25 cellular contexts compared by ENCODE assay signal in the genomic region with DNA sequence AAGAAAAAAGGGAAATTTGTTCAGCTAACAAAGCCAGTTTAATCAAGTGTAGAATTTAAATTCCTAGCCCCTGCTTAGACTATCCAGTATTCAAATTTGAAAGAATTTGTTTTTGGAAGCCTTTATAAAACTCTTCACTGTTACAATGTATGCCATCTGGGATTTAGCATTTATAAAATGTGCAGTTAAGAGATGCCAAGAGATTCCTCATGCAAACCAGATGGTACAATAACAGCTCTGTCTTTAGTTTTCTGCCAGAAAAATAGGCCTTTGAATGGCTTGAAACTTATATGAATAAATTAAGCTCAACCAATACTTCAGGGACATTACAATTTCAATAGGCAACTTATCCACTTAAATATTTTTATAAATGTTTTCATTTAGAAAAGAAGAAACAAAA. TPM values are rescaled to one million over a fixed set of nuclear protein-coding genes. Genes with fewer than 3 reads are reported as not detected.
"Had no signal": no experiment of that assay in that cellular context is flagged by ENCODE, and none has a peak within 500 bp of the region (broad histone marks: within the 10 kb centered on the region; RNA-seq: fewer than 3 reads in every experiment).

No MANE protein-coding gene starts in this region.

- H3K36me3 ChIP-seq: ascending aorta, esophagus squamous epithelium, heart left ventricle, neutrophil, sigmoid colon, stomach, thoracic aorta, upper lobe of left lung, WERI-Rb-1 had no signal

- H3K4me1 ChIP-seq: ascending aorta, foreskin keratinocyte, heart left ventricle, parathyroid adenoma, sigmoid colon, stomach had no signal

- DNase-seq: activated CD4-positive, alpha-beta T cell treated with anti-CD3 and anti-CD28 coated beads for 1 hour; activated CD8-positive, alpha-beta memory T cell treated with anti-CD3 and anti-CD28 coated beads for 24 hours; activated gamma-delta T cell; activated T-cell treated with anti-CD3 and anti-CD28 coated beads, Interleukin-2, amount 50 U/mL, for 72 hours; effector CD8-positive, alpha-beta T cell; esophagus squamous epithelium; foreskin keratinocyte; heart left ventricle; mesendoderm; natural killer cell; sigmoid colon; stimulated activated CD4-positive, alpha-beta T cell treated with anti-CD3 and anti-CD28 coated beads, Interleukin-4, amount 100 ng/mL, for 24 hours; stomach; upper lobe of left lung; WERI-Rb-1 had no signal

- H3K27ac ChIP-seq: ascending aorta, esophagus squamous epithelium, foreskin keratinocyte, heart left ventricle, neutrophil, parathyroid adenoma, sigmoid colon, stomach, thoracic aorta, upper lobe of left lung, WERI-Rb-1 had no signal

- ATAC-seq: activated T-cell treated with anti-CD3 and anti-CD28 coated beads, Interleukin-2, amount 50 U/mL, for 72 hours; foreskin keratinocyte; heart left ventricle; natural killer cell; stimulated activated effector memory CD8-positive, alpha-beta T cell treated with anti-CD3 and anti-CD28 coated beads, Interleukin-12 subunit alpha, Interleukin-12 subunit beta, amount 100 ng/mL, for 72 hours had no signal

- H3K4me3 ChIP-seq: ascending aorta, esophagus squamous epithelium, heart left ventricle, sigmoid colon, stomach, thoracic aorta, upper lobe of left lung had no signal

- H3K9me3 ChIP-seq: ascending aorta, esophagus squamous epithelium, heart left ventricle, neutrophil, sigmoid colon, stomach, thoracic aorta, upper lobe of left lung had no signal

- H3K27me3 ChIP-seq: ascending aorta, sigmoid colon, upper lobe of left lung had no signal

RNA-seq across cellular contexts. Expression of a gene that starts 6.8 kb away (rescaled TPM):
- total RNA-seq: activated T-cell treated with anti-CD3 and anti-CD28 coated beads, Interleukin-2, amount 50 U/mL, for 72 hours; ascending aorta; bronchial epithelial cell; chondrocyte; esophagus squamous epithelium; foreskin keratinocyte; heart left ventricle; kidney epithelial cell; renal cortical epithelial cell; T-helper 2 cell treated with Interferon-gamma antibody and Interleukin-4, amounts not matched to agents 100 ng/mL and 5 ng/mL, for 36 hours; thoracic aorta had no signal

RNA-seq across cellular contexts. Expression of a gene that starts 15.4 kb away (rescaled TPM):
- total RNA-seq: activated T-cell treated with anti-CD3 and anti-CD28 coated beads, Interleukin-2, amount 50 U/mL, for 72 hours; ascending aorta; bronchial epithelial cell; chondrocyte; esophagus squamous epithelium; foreskin keratinocyte; heart left ventricle; kidney epithelial cell; natural killer cell; renal cortical epithelial cell; sigmoid colon; T-helper 2 cell treated with Interferon-gamma antibody and Interleukin-4, amounts not matched to agents 100 ng/mL and 5 ng/mL, for 36 hours; thoracic aorta; upper lobe of left lung had no signal

RNA-seq across cellular contexts. Expression of a gene that starts 51.3 kb away (rescaled TPM):
- total RNA-seq: activated T-cell treated with anti-CD3 and anti-CD28 coated beads, Interleukin-2, amount 50 U/mL, for 72 hours; ascending aorta; chondrocyte; foreskin keratinocyte; natural killer cell; T-helper 2 cell treated with Interferon-gamma antibody and Interleukin-4, amounts not matched to agents 100 ng/mL and 5 ng/mL, for 36 hours; thoracic aorta had no signal
